In the genomic region with DNA sequence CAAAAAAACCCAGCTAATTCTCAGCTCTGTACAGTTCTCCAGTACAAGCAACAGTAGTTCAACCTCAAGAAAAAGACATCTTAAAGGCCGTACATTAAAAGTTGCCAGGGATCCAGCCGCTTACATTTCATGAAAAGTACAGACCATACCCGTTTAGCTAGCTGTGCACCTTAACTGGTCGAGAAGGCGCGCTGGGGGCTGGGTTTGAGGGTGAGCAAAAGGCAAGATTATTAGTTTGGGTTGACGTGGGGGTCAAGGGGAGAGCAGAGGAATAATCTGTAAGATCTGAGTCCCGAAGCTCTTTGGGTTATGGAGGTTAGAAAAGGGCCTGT, we compare ENCODE assay signal across 8 cellular contexts. TPM values are rescaled to one million over a fixed set of nuclear protein-coding genes. Genes with fewer than 3 reads are reported as not detected.
DNase-seq lines count a peak whose midpoint lies in the region; ATAC-seq lines count a peak whose summit lies in the region.

No MANE protein-coding gene starts in this region.

- no peaks in the 10 kb centered on the region for H3K4me1 ChIP-seq in effector memory CD4-positive, alpha-beta T cell (ENCODE audit: control insufficient read depth, insufficient read depth, low read length, poor library complexity, severe bottlenecking)

- no peaks in the 10 kb centered on the region for H3K27me3 Mint-ChIP-seq in naive B cell

- H3K4me3 Mint-ChIP-seq in naive B cell = peak overlapping the region; percentile 93 to 99 (median 97)

- H3K27ac ChIP-seq in effector memory CD4-positive, alpha-beta T cell (ENCODE audit: insufficient read depth, low read length, poor library complexity, severe bottlenecking) = peak overlapping the region; percentile 83

- DNase-seq in DMS53 (lab: John Stamatoyannopoulos, UW) = peak; percentile 89
- peak; percentile 38 for DNase-seq in LoVo (ENCODE audit: low spot score)
- DNase-seq in activated CD4-positive, alpha-beta T cell treated with anti-CD3 and anti-CD28 coated beads, Interleukin-2, amount 50 U/mL, for 4 hours = peak; percentile 43
- DNase-seq in effector memory CD4-positive, alpha-beta T cell = peak in 2 of 3 donors; percentile 27 to 30
- DNase-seq in naive B cell = no peak
- peak; percentile 56 for DNase-seq in stimulated activated naive CD4-positive, alpha-beta T cell treated with Interleukin-2 at 50 U/mL for 16 hours (lab: John Stamatoyannopoulos, UW)
- DNase-seq in NCI-H187 (lab: John Stamatoyannopoulos, UW) = no peak

- H3K9me3 Mint-ChIP-seq in naive B cell = no peaks in the 10 kb centered on the region

- H3K36me3 ChIP-seq in effector memory CD4-positive, alpha-beta T cell (ENCODE audit: control insufficient read depth, insufficient read depth, low read length) = no peaks in the 10 kb centered on the region

- no peaks in the 10 kb centered on the region for H3K36me3 Mint-ChIP-seq in naive B cell

- peak overlapping the region; percentile 98 for H3K4me3 ChIP-seq in effector memory CD4-positive, alpha-beta T cell (ENCODE audit: insufficient read depth, low read depth, low read length, poor library complexity, severe bottlenecking)

- peak overlapping the region; percentile 96 to 99 (median 98) for H3K27ac Mint-ChIP-seq in naive B cell

- H3K4me1 Mint-ChIP-seq in naive B cell = peaks cover 15 to 32% (median 21%) of the 10 kb centered on the region in 3 donors

- no peaks in the 10 kb centered on the region for H3K27me3 ChIP-seq in effector memory CD4-positive, alpha-beta T cell (replicated peaks; ENCODE audit: control insufficient read depth, insufficient read depth, low read length, poor library complexity, severe bottlenecking)

- ATAC-seq in GM21737 (IDR thresholded peaks at IDR 0.05; ENCODE audit: unreplicated experiment) (peak; percentile 13), naive B cell (ENCODE audit: low read depth in 2 of 2) (peak; percentile 3 to 5)

- H3K9me3 ChIP-seq in effector memory CD4-positive, alpha-beta T cell (ENCODE audit: control insufficient read depth, low read length) = no peaks in the 10 kb centered on the region

RNA-seq across cellular contexts. Expression of a gene that starts 0.6 kb away (rescaled TPM):
- 10 to 100 TPM in 3 of 6 donors, 1 to 10 TPM in 3; 7.6 to 13.3 (median 10.2) TPM for polyA plus RNA-seq in naive B cell (ENCODE audit: low read depth in 6 of 6)

Comparison
In these comparisons a context has a peak if more than half of its experiments do, and no peak if none do; other contexts are left out.
1. DNase-seq: peak in DMS53 (single experiment), LoVo (single experiment), activated CD4-positive, alpha-beta T cell treated with anti-CD3 and anti-CD28 coated beads, Interleukin-2, amount 50 U/mL, for 4 hours (2 of 2), effector memory CD4-positive, alpha-beta T cell (2 of 3) and stimulated activated naive CD4-positive, alpha-beta T cell treated with Interleukin-2 at 50 U/mL for 16 hours (single experiment); none in naive B cell (single experiment) and NCI-H187 (0 of 2).